ENCODE assay signal across 1 cellular context in genomic region chr19:7535035-7535992, GRCh38.
TF ChIP-seq lines count a peak whose summit lies in the region.

Gene PNPLA6, plus strand, starts transcription at chr19:7535717. Its CDS starts 72 bp downstream, at chr19:7535789.

TF ChIP-seq in K562, 482 proteins besides CTCF, POLR2A, EP300 and RAD21 (continued from another document and continues in another):
- TF ChIP-seq, protein P1, sequence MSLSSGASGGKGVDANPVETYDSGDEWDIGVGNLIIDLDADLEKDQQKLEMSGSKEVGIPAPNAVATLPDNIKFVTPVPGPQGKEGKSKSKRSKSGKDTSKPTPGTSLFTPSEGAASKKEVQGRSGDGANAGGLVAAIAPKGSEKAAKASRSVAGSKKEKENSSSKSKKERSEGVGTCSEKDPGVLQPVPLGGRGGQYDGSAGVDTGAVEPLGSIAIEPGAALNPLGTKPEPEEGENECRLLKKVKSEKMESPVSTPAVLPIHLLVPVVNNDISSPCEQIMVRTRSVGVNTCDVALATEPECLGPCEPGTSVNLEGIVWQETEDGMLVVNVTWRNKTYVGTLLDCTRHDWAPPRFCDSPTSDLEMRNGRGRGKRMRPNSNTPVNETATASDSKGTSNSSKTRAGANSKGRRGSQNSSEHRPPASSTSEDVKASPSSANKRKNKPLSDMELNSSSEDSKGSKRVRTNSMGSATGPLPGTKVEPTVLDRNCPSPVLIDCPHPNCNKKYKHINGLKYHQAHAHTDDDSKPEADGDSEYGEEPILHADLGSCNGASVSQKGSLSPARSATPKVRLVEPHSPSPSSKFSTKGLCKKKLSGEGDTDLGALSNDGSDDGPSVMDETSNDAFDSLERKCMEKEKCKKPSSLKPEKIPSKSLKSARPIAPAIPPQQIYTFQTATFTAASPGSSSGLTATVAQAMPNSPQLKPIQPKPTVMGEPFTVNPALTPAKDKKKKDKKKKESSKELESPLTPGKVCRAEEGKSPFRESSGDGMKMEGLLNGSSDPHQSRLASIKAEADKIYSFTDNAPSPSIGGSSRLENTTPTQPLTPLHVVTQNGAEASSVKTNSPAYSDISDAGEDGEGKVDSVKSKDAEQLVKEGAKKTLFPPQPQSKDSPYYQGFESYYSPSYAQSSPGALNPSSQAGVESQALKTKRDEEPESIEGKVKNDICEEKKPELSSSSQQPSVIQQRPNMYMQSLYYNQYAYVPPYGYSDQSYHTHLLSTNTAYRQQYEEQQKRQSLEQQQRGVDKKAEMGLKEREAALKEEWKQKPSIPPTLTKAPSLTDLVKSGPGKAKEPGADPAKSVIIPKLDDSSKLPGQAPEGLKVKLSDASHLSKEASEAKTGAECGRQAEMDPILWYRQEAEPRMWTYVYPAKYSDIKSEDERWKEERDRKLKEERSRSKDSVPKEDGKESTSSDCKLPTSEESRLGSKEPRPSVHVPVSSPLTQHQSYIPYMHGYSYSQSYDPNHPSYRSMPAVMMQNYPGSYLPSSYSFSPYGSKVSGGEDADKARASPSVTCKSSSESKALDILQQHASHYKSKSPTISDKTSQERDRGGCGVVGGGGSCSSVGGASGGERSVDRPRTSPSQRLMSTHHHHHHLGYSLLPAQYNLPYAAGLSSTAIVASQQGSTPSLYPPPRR (CRISPR knock-in tag; IDR thresholded peaks at IDR 0.05; ENCODE audit: borderline replicate concordance): peak; percentile 72; the same call in 1 of the 2 replicates
- TF ChIP-seq TCF3 (CRISPR knock-in tag; IDR thresholded peaks at IDR 0.05): no peak; the same call in 1 of the 2 replicates
- no peak for TF ChIP-seq SMC3 (conservative IDR thresholded peaks at IDR 0.05; ENCODE audit: insufficient read depth, low read depth, low read length)
- TF ChIP-seq STAT6 (CRISPR knock-in tag; IDR thresholded peaks at IDR 0.05): no peak
- no peak for TF ChIP-seq HNRNPUL1 (IDR thresholded peaks at IDR 0.05; ENCODE audit: low read length)
- TF ChIP-seq, protein P2, sequence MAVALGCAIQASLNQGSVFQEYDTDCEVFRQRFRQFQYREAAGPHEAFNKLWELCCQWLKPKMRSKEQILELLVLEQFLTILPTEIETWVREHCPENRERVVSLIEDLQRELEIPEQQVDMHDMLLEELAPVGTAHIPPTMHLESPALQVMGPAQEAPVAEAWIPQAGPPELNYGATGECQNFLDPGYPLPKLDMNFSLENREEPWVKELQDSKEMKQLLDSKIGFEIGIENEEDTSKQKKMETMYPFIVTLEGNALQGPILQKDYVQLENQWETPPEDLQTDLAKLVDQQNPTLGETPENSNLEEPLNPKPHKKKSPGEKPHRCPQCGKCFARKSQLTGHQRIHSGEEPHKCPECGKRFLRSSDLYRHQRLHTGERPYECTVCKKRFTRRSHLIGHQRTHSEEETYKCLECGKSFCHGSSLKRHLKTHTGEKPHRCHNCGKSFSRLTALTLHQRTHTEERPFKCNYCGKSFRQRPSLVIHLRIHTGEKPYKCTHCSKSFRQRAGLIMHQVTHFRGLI (CRISPR knock-in tag; IDR thresholded peaks at IDR 0.05): no peak
- peak; percentile 97 for TF ChIP-seq MBD2 (IDR thresholded peaks at IDR 0.05; ENCODE audit: borderline replicate concordance, low read depth)
- no peak for TF ChIP-seq GATA2 (CRISPR knock-in tag; IDR thresholded peaks at IDR 0.05)
- peak in 1 of 2 experiments; percentile 73; a peak in 2 of 4 replicates for TF ChIP-seq HDAC1 (IDR thresholded peaks at IDR 0.05)
- TF ChIP-seq MTF1 (CRISPR knock-in tag; IDR thresholded peaks at IDR 0.05; ENCODE audit: borderline replicate concordance): no peak
- TF ChIP-seq ZZZ3 (IDR thresholded peaks at IDR 0.05): no peak
- TF ChIP-seq CHD2 (IDR thresholded peaks at IDR 0.05; ENCODE audit: low read depth, low read length): peak; percentile 67; the same call in 1 of the 2 replicates
- no peak for TF ChIP-seq IRF2 (CRISPR knock-in tag; IDR thresholded peaks at IDR 0.05)
- TF ChIP-seq CBX8 (IDR thresholded peaks at IDR 0.05; ENCODE audit: borderline replicate concordance, extremely low read depth, low read depth, low read length, poor library complexity, severe bottlenecking): no peak
- no peak for TF ChIP-seq ERF (CRISPR knock-in tag; IDR thresholded peaks at IDR 0.05)
- no peak for TF ChIP-seq TRIM28 (IDR thresholded peaks at IDR 0.05)
- TF ChIP-seq BACH1 (tag; IDR thresholded peaks at IDR 0.05): no peak
- TF ChIP-seq NFE2L1 (tag; IDR thresholded peaks at IDR 0.05; ENCODE audit: borderline replicate concordance, low read depth): no peak
- TF ChIP-seq ZNF263 (CRISPR knock-in tag; IDR thresholded peaks at IDR 0.05; ENCODE audit: borderline replicate concordance): peak; percentile 65; the same call in 1 of the 2 replicates
- peak; percentile 68 for TF ChIP-seq EGR1 (conservative IDR thresholded peaks at IDR 0.05)
- peak; percentile 83 for TF ChIP-seq ARID4B (CRISPR knock-in tag; IDR thresholded peaks at IDR 0.05)
- TF ChIP-seq MECOM (CRISPR knock-in tag; IDR thresholded peaks at IDR 0.05): no peak; the same call in 1 of the 2 replicates
- TF ChIP-seq MAZ (CRISPR knock-in tag; conservative IDR thresholded peaks at IDR 0.05 in 1 of 2, IDR thresholded peaks at IDR 0.05 in 1 of 2): peak; percentile 98
- TF ChIP-seq ZMIZ1 (IDR thresholded peaks at IDR 0.05; ENCODE audit: low read depth in 2 of 2, low read length in 2 of 2): peak in 1 of 2 experiments; percentile 58; a peak in 1 of 4 replicates
- TF ChIP-seq, protein P3, sequence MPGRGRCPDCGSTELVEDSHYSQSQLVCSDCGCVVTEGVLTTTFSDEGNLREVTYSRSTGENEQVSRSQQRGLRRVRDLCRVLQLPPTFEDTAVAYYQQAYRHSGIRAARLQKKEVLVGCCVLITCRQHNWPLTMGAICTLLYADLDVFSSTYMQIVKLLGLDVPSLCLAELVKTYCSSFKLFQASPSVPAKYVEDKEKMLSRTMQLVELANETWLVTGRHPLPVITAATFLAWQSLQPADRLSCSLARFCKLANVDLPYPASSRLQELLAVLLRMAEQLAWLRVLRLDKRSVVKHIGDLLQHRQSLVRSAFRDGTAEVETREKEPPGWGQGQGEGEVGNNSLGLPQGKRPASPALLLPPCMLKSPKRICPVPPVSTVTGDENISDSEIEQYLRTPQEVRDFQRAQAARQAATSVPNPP (IDR thresholded peaks at IDR 0.05; ENCODE audit: borderline replicate concordance, insufficient read depth, insufficient read length): no peak
- TF ChIP-seq RB1 (IDR thresholded peaks at IDR 0.05; ENCODE audit: low read depth): peak; percentile 91; the same call in 1 of the 2 replicates
- peak in 1 of 2 experiments; percentile 91; a peak in 2 of 4 replicates for TF ChIP-seq TEAD1 (CRISPR knock-in tag; IDR thresholded peaks at IDR 0.05)
- peak; percentile 76; the same call in 1 of the 2 replicates for TF ChIP-seq HDAC8 (tag; IDR thresholded peaks at IDR 0.05)
- no peak for TF ChIP-seq CHCHD3 (CRISPR knock-in tag; IDR thresholded peaks at IDR 0.05)
- TF ChIP-seq, protein P4, sequence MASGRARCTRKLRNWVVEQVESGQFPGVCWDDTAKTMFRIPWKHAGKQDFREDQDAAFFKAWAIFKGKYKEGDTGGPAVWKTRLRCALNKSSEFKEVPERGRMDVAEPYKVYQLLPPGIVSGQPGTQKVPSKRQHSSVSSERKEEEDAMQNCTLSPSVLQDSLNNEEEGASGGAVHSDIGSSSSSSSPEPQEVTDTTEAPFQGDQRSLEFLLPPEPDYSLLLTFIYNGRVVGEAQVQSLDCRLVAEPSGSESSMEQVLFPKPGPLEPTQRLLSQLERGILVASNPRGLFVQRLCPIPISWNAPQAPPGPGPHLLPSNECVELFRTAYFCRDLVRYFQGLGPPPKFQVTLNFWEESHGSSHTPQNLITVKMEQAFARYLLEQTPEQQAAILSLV (tag; IDR thresholded peaks at IDR 0.05): no peak
- no peak for TF ChIP-seq SRSF3 (IDR thresholded peaks at IDR 0.05; ENCODE audit: insufficient read depth, low read length)
- TF ChIP-seq ATF1 (CRISPR knock-in tag; IDR thresholded peaks at IDR 0.05): peak; percentile 50
- peak; percentile 98 for TF ChIP-seq ATF1 (tag; IDR thresholded peaks at IDR 0.05)
- peak; percentile 42; the same call in 1 of the 2 replicates for TF ChIP-seq NKRF (IDR thresholded peaks at IDR 0.05; ENCODE audit: borderline replicate concordance)
- TF ChIP-seq POLR2AphosphoS5 (IDR thresholded peaks at IDR 0.05; ENCODE audit: control insufficient read depth, insufficient read depth, low read depth, low read length): no peak
- TF ChIP-seq TFAM (CRISPR knock-in tag; conservative IDR thresholded peaks at IDR 0.05): no peak
- no peak for TF ChIP-seq SNAPC5 (CRISPR knock-in tag; IDR thresholded peaks at IDR 0.05)
- no peak for TF ChIP-seq SAFB2 (IDR thresholded peaks at IDR 0.05; ENCODE audit: borderline replicate concordance, low read depth, low read length, severe bottlenecking)
- TF ChIP-seq SMARCA5 (IDR thresholded peaks at IDR 0.05): peak; percentile 99
- peak; percentile 91 for TF ChIP-seq GABPB1 (CRISPR knock-in tag; IDR thresholded peaks at IDR 0.05)
